ENCODE assay signal across 26 cellular contexts in the genomic region with DNA sequence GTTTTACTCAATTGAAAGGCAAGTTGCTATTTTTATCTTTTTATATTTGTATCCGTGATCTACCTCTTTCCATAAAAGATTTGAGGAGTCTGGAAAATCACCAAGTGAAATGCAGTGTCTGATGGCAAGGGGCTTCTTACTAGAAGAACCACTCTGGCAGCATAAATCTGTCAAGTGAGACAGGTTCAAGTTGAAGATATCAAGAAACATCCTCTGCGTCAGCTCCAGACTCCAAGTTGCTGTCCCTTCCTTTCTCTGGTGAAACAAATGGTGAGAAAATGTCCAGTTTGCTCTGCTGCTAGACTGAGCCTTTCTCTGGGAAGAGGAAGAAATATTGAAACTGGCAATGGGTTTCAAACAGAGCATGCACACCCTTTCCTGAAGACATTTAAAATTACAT.
DNase-seq lines count a peak whose midpoint lies in the region; ATAC-seq and TF ChIP-seq lines count a peak whose summit lies in the region.
"Had no signal": no experiment of that assay in that cellular context is flagged by ENCODE, and none has a peak within 500 bp of the region (broad histone marks: within the 10 kb centered on the region; RNA-seq: fewer than 3 reads in every experiment).

No MANE protein-coding gene starts in this region.

- H3F3A ChIP-seq in GM23338 (replicated peaks; ENCODE audit: low read depth): no peaks in the 10 kb centered on the region

- no peaks in the 10 kb centered on the region for H3K4me1 Mint-ChIP-seq in activated CD4-positive, alpha-beta T cell treated with anti-CD3 and anti-CD28 coated beads, Interleukin-2, amount 10 ng/mL, durations not matched to agents 24 days and 14 days
- peaks cover 12% of the 10 kb centered on the region for H3K4me1 Mint-ChIP-seq in GM23338
- H3K4me1 Mint-ChIP-seq in mesothelial cell of epicardium: peaks cover 13% of the 10 kb centered on the region
- H3K4me1 Mint-ChIP-seq: CD14-positive monocyte; CD4-positive, alpha-beta memory T cell; CD4-positive, CD25-positive, alpha-beta regulatory T cell; CD8-positive, alpha-beta memory T cell had no signal

- no peaks in the 10 kb centered on the region for H3K36me3 ChIP-seq in GM23338 (ENCODE audit: insufficient read depth)
- H3K36me3 ChIP-seq: BE2C, BLaER1 had no signal

- intact Hi-C loops in activated CD4-positive, alpha-beta T cell treated with anti-CD3 and anti-CD28 coated beads, Interleukin-2, amount 10 ng/mL, durations not matched to agents 24 days and 14 days (cut with micrococcal nuclease): no loop called here
- intact Hi-C loops in posterior vena cava (cut with DNase I): no loop called here

- H3K36me3 Mint-ChIP-seq in activated CD4-positive, alpha-beta T cell treated with anti-CD3 and anti-CD28 coated beads, Interleukin-2, amount 10 ng/mL, durations not matched to agents 24 days and 14 days (ENCODE audit: low read depth): no peaks in the 10 kb centered on the region
- H3K36me3 Mint-ChIP-seq in GM23338 (ENCODE audit: low read depth) (no peaks in the 10 kb centered on the region), mesothelial cell of epicardium (peaks cover 2% of the 10 kb centered on the region)
- H3K36me3 Mint-ChIP-seq: CD14-positive monocyte; CD4-positive, alpha-beta memory T cell; CD4-positive, CD25-positive, alpha-beta regulatory T cell; CD8-positive, alpha-beta memory T cell had no signal

- no peaks in the 10 kb centered on the region for H3K27me3 Mint-ChIP-seq in activated CD4-positive, alpha-beta T cell treated with anti-CD3 and anti-CD28 coated beads, Interleukin-2, amount 10 ng/mL, durations not matched to agents 24 days and 14 days
- H3K27me3 Mint-ChIP-seq in GM23338 (ENCODE audit: insufficient read depth, low read depth, poor library complexity) (no peaks in the 10 kb centered on the region), mesothelial cell of epicardium (ENCODE audit: low read depth) (no peaks in the 10 kb centered on the region)
- H3K27me3 Mint-ChIP-seq: CD4-positive, alpha-beta memory T cell; CD4-positive, CD25-positive, alpha-beta regulatory T cell; CD8-positive, alpha-beta memory T cell had no signal

- H3K27me3 ChIP-seq in GM23338 (ENCODE audit: insufficient read depth): no peaks in the 10 kb centered on the region
- H3K27me3 ChIP-seq: BE2C, BLaER1 had no signal

- no peak overlapping the region for H3K27ac ChIP-seq in GM23338 (ENCODE audit: low read depth)
- H3K27ac ChIP-seq: BLaER1 had no signal

- H3K9me2 ChIP-seq in GM23338 (ENCODE audit: insufficient read depth): no peaks in the 10 kb centered on the region

- no peaks in the 10 kb centered on the region for H4K20me1 ChIP-seq in GM23338 (replicated peaks; ENCODE audit: insufficient read depth)
- H4K20me1 ChIP-seq: BLaER1 had no signal

- DNase-seq in activated CD4-positive, alpha-beta T cell treated with anti-CD3 and anti-CD28 coated beads, Interleukin-2, amount 10 ng/mL, durations not matched to agents 24 days and 14 days: peak; percentile 13
- no peak for DNase-seq in activated CD4-positive, alpha-beta T cell treated with anti-CD3 and anti-CD28 coated beads for 48 hours
- DNase-seq in GM23338 (ENCODE audit: low spot score) (no peak), SK-N-DZ (ENCODE audit: low spot score) (peak; percentile 68), mesothelial cell of epicardium (ENCODE audit: low spot score in 2 of 2, unreplicated experiment in 2 of 2) (no peak), NCI-H1105 treated with DMSO at 0.1 percent for 48 hours (lab: John Stamatoyannopoulos, UW) (no peak), NCI-H2171 treated with DMSO at 0.1 percent for 48 hours (lab: John Stamatoyannopoulos, UW) (no peak), posterior vena cava (ENCODE audit: low spot score) (no peak)
- DNase-seq: 8988T; ACHN; BE2C; C1 segment of cervical spinal cord; CD4-positive, alpha-beta memory T cell; CD4-positive, CD25-positive, alpha-beta regulatory T cell; CD8-positive, alpha-beta memory T cell; COR-L47; DMS 273 treated with DMSO at 0.1 percent for 48 hours; DMS153; DMS53; DMS79; DND-41; EL; GDM1 had no signal

- no peak for ATAC-seq in GM23338

- H3K4me2 ChIP-seq in GM23338: peak overlapping the region; percentile 53
- H3K4me2 ChIP-seq: BLaER1 had no signal

- no peak overlapping the region for H3K4me3 Mint-ChIP-seq in activated CD4-positive, alpha-beta T cell treated with anti-CD3 and anti-CD28 coated beads, Interleukin-2, amount 10 ng/mL, durations not matched to agents 24 days and 14 days
- no peak overlapping the region for H3K4me3 Mint-ChIP-seq in GM23338
- H3K4me3 Mint-ChIP-seq in mesothelial cell of epicardium: no peak overlapping the region
- H3K4me3 Mint-ChIP-seq: CD14-positive monocyte; CD4-positive, alpha-beta memory T cell; CD4-positive, CD25-positive, alpha-beta regulatory T cell; CD8-positive, alpha-beta memory T cell had no signal

- no peaks in the 10 kb centered on the region for H3K9me3 Mint-ChIP-seq in activated CD4-positive, alpha-beta T cell treated with anti-CD3 and anti-CD28 coated beads, Interleukin-2, amount 10 ng/mL, durations not matched to agents 24 days and 14 days
- H3K9me3 Mint-ChIP-seq in GM23338: no peaks in the 10 kb centered on the region
- H3K9me3 Mint-ChIP-seq in mesothelial cell of epicardium: peaks cover 18% of the 10 kb centered on the region

- no peak overlapping the region for H3K27ac Mint-ChIP-seq in activated CD4-positive, alpha-beta T cell treated with anti-CD3 and anti-CD28 coated beads, Interleukin-2, amount 10 ng/mL, durations not matched to agents 24 days and 14 days
- H3K27ac Mint-ChIP-seq in GM23338 (no peak overlapping the region), mesothelial cell of epicardium (peak overlapping the region; percentile 36)
- H3K27ac Mint-ChIP-seq: CD14-positive monocyte; CD4-positive, alpha-beta memory T cell; CD4-positive, CD25-positive, alpha-beta regulatory T cell; CD8-positive, alpha-beta memory T cell had no signal

- TF ChIP-seq CTCF in GM23338 (conservative IDR thresholded peaks at IDR 0.05; ENCODE audit: low read depth in 2 of 2) (no peak), mesothelial cell of epicardium (IDR thresholded peaks at IDR 0.05; ENCODE audit: unreplicated experiment) (no peak)

- peaks cover 10% of the 10 kb centered on the region for H3K4me1 ChIP-seq in GM23338 (ENCODE audit: insufficient read depth)
- H3K4me1 ChIP-seq: BE2C had no signal

- H2AFZ ChIP-seq in GM23338: no peak overlapping the region

- H3K79me2 ChIP-seq in GM23338 (replicated peaks; ENCODE audit: insufficient read depth): no peaks in the 10 kb centered on the region

- H3K4me3 ChIP-seq in GM23338: no peak overlapping the region
- H3K4me3 ChIP-seq: BLaER1, GM12878 had no signal

TF ChIP-seq in GM23338, 12 proteins besides CTCF, POLR2A, EP300 and RAD21 (continues in another document):
- no peak for TF ChIP-seq STAT1 (IDR thresholded peaks at IDR 0.05; ENCODE audit: unreplicated experiment)
- TF ChIP-seq, protein P1, sequence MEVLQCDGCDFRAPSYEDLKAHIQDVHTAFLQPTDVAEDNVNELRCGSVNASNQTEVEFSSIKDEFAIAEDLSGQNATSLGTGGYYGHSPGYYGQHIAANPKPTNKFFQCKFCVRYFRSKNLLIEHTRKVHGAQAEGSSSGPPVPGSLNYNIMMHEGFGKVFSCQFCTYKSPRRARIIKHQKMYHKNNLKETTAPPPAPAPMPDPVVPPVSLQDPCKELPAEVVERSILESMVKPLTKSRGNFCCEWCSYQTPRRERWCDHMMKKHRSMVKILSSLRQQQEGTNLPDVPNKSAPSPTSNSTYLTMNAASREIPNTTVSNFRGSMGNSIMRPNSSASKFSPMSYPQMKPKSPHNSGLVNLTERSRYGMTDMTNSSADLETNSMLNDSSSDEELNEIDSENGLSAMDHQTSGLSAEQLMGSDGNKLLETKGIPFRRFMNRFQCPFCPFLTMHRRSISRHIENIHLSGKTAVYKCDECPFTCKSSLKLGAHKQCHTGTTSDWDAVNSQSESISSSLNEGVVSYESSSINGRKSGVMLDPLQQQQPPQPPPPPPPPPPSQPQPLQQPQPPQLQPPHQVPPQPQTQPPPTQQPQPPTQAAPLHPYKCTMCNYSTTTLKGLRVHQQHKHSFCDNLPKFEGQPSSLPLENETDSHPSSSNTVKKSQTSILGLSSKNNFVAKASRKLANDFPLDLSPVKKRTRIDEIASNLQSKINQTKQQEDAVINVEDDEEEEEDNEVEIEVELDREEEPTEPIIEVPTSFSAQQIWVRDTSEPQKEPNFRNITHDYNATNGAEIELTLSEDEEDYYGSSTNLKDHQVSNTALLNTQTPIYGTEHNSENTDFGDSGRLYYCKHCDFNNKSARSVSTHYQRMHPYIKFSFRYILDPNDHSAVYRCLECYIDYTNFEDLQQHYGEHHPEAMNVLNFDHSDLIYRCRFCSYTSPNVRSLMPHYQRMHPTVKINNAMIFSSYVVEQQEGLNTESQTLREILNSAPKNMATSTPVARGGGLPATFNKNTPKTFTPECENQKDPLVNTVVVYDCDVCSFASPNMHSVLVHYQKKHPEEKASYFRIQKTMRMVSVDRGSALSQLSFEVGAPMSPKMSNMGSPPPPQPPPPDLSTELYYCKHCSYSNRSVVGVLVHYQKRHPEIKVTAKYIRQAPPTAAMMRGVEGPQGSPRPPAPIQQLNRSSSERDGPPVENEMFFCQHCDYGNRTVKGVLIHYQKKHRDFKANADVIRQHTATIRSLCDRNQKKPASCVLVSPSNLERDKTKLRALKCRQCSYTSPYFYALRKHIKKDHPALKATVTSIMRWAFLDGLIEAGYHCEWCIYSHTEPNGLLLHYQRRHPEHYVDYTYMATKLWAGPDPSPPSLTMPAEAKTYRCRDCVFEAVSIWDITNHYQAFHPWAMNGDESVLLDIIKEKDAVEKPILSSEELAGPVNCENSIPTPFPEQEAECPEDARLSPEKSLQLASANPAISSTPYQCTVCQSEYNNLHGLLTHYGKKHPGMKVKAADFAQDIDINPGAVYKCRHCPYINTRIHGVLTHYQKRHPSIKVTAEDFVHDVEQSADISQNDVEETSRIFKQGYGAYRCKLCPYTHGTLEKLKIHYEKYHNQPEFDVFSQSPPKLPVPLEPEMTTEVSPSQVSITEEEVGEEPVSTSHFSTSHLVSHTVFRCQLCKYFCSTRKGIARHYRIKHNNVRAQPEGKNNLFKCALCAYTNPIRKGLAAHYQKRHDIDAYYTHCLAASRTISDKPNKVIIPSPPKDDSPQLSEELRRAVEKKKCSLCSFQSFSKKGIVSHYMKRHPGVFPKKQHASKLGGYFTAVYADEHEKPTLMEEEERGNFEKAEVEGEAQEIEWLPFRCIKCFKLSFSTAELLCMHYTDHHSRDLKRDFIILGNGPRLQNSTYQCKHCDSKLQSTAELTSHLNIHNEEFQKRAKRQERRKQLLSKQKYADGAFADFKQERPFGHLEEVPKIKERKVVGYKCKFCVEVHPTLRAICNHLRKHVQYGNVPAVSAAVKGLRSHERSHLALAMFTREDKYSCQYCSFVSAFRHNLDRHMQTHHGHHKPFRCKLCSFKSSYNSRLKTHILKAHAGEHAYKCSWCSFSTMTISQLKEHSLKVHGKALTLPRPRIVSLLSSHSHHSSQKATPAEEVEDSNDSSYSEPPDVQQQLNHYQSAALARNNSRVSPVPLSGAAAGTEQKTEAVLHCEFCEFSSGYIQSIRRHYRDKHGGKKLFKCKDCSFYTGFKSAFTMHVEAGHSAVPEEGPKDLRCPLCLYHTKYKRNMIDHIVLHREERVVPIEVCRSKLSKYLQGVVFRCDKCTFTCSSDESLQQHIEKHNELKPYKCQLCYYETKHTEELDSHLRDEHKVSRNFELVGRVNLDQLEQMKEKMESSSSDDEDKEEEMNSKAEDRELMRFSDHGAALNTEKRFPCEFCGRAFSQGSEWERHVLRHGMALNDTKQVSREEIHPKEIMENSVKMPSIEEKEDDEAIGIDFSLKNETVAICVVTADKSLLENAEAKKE (CRISPR knock-in tag; IDR thresholded peaks at IDR 0.05): no peak

Comparison
In these comparisons a context has a peak if more than half of its experiments do, and no peak if none do; other contexts are left out.
1. DNase-seq: peak in activated CD4-positive, alpha-beta T cell treated with anti-CD3 and anti-CD28 coated beads, Interleukin-2, amount 10 ng/mL, durations not matched to agents 24 days and 14 days (single experiment) and SK-N-DZ (single experiment); none in activated CD4-positive, alpha-beta T cell treated with anti-CD3 and anti-CD28 coated beads for 48 hours (single experiment), GM23338 (single experiment), mesothelial cell of epicardium (0 of 2), NCI-H1105 treated with DMSO at 0.1 percent for 48 hours (single experiment), NCI-H2171 treated with DMSO at 0.1 percent for 48 hours (single experiment) and posterior vena cava (single experiment).